In the genomic region with DNA sequence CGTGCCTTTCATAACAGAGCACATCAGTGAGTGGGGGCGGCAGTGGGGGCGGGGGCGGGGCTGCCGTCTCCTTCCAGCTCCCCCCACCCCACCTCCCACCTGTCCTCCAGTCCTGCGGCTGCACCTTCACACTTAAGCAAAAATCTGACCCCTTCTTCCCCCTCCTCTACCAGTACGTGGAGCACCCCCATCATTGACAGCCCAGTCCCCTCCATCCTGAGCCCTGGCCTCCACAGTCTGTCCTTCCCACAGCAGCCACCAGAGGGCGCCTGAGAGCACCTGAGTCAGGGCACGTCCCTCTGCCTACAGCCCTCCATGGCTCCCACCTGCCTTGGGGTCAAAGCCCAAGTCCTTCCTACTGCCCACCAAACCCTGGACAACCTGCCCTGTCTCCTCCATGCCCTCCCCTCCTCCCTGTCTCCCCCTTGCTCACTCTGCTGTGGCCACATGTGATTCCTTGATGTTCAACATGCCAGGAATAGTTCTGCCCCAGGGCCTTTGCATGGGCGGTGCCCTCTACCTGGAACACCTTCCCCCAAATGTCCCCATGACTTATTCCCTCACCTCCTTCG, we compare ENCODE assay signal across 8 cellular contexts. TPM values are rescaled to one million over a fixed set of nuclear protein-coding genes. Genes with fewer than 3 reads are reported as not detected.
DNase-seq lines count a peak whose midpoint lies in the region; ATAC-seq and TF ChIP-seq lines count a peak whose summit lies in the region.

No MANE protein-coding gene starts in this region.

- no peak for ATAC-seq in activated T-helper 17 cell treated with anti-CD3 and anti-CD28 coated beads, Interleukin-2, amount 50 U/mL, for 72 hours (replicated peaks)
- no peak for ATAC-seq in GM18867 (IDR thresholded peaks at IDR 0.05; ENCODE audit: unreplicated experiment)

- H3K4me3 ChIP-seq in left ventricle myocardium inferior: no peak overlapping the region

- peak; percentile 53 for TF ChIP-seq CTCF in left ventricle myocardium inferior (IDR thresholded peaks at IDR 0.05; ENCODE audit: borderline replicate concordance)

- no peak overlapping the region for H3K27ac ChIP-seq in left ventricle myocardium inferior (replicated peaks)

- H3K27me3 Mint-ChIP-seq in activated T-helper 17 cell treated with anti-CD3 and anti-CD28 coated beads, Interleukin-2, amount 50 U/mL, for 72 hours: peaks cover 6% of the 10 kb centered on the region

- H3K4me1 ChIP-seq in left ventricle myocardium inferior: peaks cover 6% of the 10 kb centered on the region

- H3K36me3 Mint-ChIP-seq in activated T-helper 17 cell treated with anti-CD3 and anti-CD28 coated beads, Interleukin-2, amount 50 U/mL, for 72 hours (ENCODE audit: low read depth): no peaks in the 10 kb centered on the region

- peak overlapping the region; percentile 46 for H3K27ac Mint-ChIP-seq in activated T-helper 17 cell treated with anti-CD3 and anti-CD28 coated beads, Interleukin-2, amount 50 U/mL, for 72 hours

- peaks cover 84% of the 10 kb centered on the region for H3K27me3 ChIP-seq in left ventricle myocardium inferior (ENCODE audit: low read depth)

- DNase-seq in NCI-H1694 (lab: John Stamatoyannopoulos, UW): peak; percentile 27
- no peak for DNase-seq in NCI-H1694 treated with DMSO at 0.1 percent for 48 hours (lab: John Stamatoyannopoulos, UW)
- peak; percentile 33 for DNase-seq in RPMI7951 (ENCODE audit: low read depth)
- peak; percentile 36 for DNase-seq in left ventricle myocardium inferior
- peak; percentile 64 to 87 (median 65) for DNase-seq in stimulated activated CD4-positive, alpha-beta T cell treated with anti-CD3 and anti-CD28 coated beads, Interleukin-12 subunit alpha, Interleukin-12 subunit beta, amount 100 ng/mL, for 48 hours (ENCODE audit: low read depth in 2 of 3, low spot score in 1 of 3)
- no peak for DNase-seq in putamen (ENCODE audit: low spot score)

- H3K4me3 Mint-ChIP-seq in activated T-helper 17 cell treated with anti-CD3 and anti-CD28 coated beads, Interleukin-2, amount 50 U/mL, for 72 hours: no peak overlapping the region

- H3K9me3 ChIP-seq in left ventricle myocardium inferior (replicated peaks): no peaks in the 10 kb centered on the region

- peaks cover 4% of the 10 kb centered on the region for H3K4me1 Mint-ChIP-seq in activated T-helper 17 cell treated with anti-CD3 and anti-CD28 coated beads, Interleukin-2, amount 50 U/mL, for 72 hours

- intact Hi-C loops in left ventricle myocardium inferior (cut with micrococcal nuclease): no loop called here

- H3K36me3 ChIP-seq in left ventricle myocardium inferior: no peaks in the 10 kb centered on the region

- H3K9me3 Mint-ChIP-seq in activated T-helper 17 cell treated with anti-CD3 and anti-CD28 coated beads, Interleukin-2, amount 50 U/mL, for 72 hours: no peaks in the 10 kb centered on the region

RNA-seq across cellular contexts. Expression of a gene that starts 4.0 kb away (rescaled TPM):
- 0.39 and 1.1 TPM in 2 replicates for total RNA-seq in RPMI7951 (2014; rRNA removed; shearing (Covaris generic))
- total RNA-seq in activated T-helper 17 cell treated with anti-CD3 and anti-CD28 coated beads, Interleukin-2, amount 50 U/mL, for 72 hours: 10 to 100 TPM; 18.3 to 23.6 TPM
- total RNA-seq in left ventricle myocardium inferior: 0.49 TPM

RNA-seq across cellular contexts. Expression of a gene that starts 13.5 kb away (rescaled TPM):
- 20.3 and 22.3 TPM in 2 replicates for total RNA-seq in RPMI7951 (2014; rRNA removed; shearing (Covaris generic))
- total RNA-seq in activated T-helper 17 cell treated with anti-CD3 and anti-CD28 coated beads, Interleukin-2, amount 50 U/mL, for 72 hours: 10 to 100 TPM; 22.5 to 22.6 TPM
- 10.2 TPM for total RNA-seq in left ventricle myocardium inferior

RNA-seq across cellular contexts. Expression of a gene that starts 45.7 kb away (rescaled TPM):
- 0.12 TPM in 1 of 2 replicates, not detected in the other for total RNA-seq in RPMI7951 (2014; rRNA removed; shearing (Covaris generic))
- not detected for total RNA-seq in activated T-helper 17 cell treated with anti-CD3 and anti-CD28 coated beads, Interleukin-2, amount 50 U/mL, for 72 hours
- 0.16 TPM for total RNA-seq in left ventricle myocardium inferior

RNA-seq across cellular contexts. Expression of a gene that starts 50.9 kb away (rescaled TPM):
- under 0.01 and 0.12 TPM in 2 replicates for total RNA-seq in RPMI7951 (2014; rRNA removed; shearing (Covaris generic))
- total RNA-seq in activated T-helper 17 cell treated with anti-CD3 and anti-CD28 coated beads, Interleukin-2, amount 50 U/mL, for 72 hours: 1 to 10 TPM; 1.2 to 2.5 TPM
- total RNA-seq in left ventricle myocardium inferior: 0.22 TPM

RNA-seq across cellular contexts. Expression of a gene that starts 51.0 kb away (rescaled TPM):
- 11.5 and 28.4 TPM in 2 replicates for total RNA-seq in RPMI7951 (2014; rRNA removed; shearing (Covaris generic))
- total RNA-seq in activated T-helper 17 cell treated with anti-CD3 and anti-CD28 coated beads, Interleukin-2, amount 50 U/mL, for 72 hours: 10 to 100 TPM; 37.9 to 38.9 TPM
- total RNA-seq in left ventricle myocardium inferior: 12.9 TPM

Comparison
In these comparisons a context has a peak if more than half of its experiments do, and no peak if none do; other contexts are left out.
1. DNase-seq: peak in NCI-H1694 (single experiment), RPMI7951 (single experiment), left ventricle myocardium inferior (single experiment) and stimulated activated CD4-positive, alpha-beta T cell treated with anti-CD3 and anti-CD28 coated beads, Interleukin-12 subunit alpha, Interleukin-12 subunit beta, amount 100 ng/mL, for 48 hours (3 of 3); none in NCI-H1694 treated with DMSO at 0.1 percent for 48 hours (single experiment) and putamen (single experiment).